12 cellular contexts compared by ENCODE assay signal in the genomic region with DNA sequence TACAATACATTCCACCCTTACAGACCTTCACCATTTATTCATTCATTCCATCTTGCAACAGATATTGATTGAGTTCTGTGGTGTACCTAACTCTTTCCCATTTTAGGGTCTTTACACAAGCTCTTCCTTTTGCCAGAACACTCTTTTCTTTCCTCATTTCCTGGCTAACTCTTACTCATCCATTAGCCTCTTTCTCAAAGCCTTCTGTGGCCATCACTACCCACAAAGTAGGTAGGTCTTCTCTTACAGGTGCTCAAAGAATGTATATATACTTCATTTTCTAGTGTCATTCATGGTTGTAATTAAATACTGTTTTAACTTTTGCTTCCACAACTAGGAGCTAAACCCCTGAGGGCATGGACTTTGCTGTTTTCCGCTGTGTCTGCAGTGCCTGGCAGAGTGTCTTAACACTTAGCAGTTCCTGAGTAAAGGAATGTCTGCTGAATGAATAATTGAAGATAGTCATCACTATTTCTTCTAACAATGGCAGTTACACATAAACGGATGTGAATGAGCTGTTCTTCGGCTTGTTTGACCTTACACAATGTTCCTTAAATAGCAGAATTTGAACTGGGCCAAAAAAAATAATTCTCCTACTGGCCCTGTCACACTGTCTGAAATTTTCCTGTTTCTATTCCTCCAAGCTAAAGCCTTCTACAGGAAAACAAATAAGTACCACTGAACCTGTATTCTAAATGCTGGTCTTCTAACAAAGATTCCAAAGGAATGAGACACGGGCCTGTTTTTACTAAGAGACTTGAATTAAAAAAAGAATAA. TPM values are rescaled to one million over a fixed set of nuclear protein-coding genes. Genes with fewer than 3 reads are reported as not detected.
DNase-seq lines count a peak whose midpoint lies in the region; ATAC-seq, FAIRE-seq and TF ChIP-seq lines count a peak whose summit lies in the region.
"Had no signal": no experiment of that assay in that cellular context is flagged by ENCODE, and none has a peak within 500 bp of the region (broad histone marks: within the 10 kb centered on the region; RNA-seq: fewer than 3 reads in every experiment).

No MANE protein-coding gene starts in this region.

- H2AFZ ChIP-seq in mammary epithelial cell (ENCODE audit: low read depth, low read length), result no peak overlapping the region
- H2AFZ ChIP-seq in keratinocyte (ENCODE audit: control insufficient read depth, low read length), result no peak overlapping the region

- TF ChIP-seq CTCF in mammary epithelial cell (conservative IDR thresholded peaks at IDR 0.05 in 1 of 2, IDR thresholded peaks at IDR 0.05 in 1 of 2; ENCODE audit: extremely low read depth in 1 of 2, insufficient read depth in 1 of 2, low read depth in 1 of 2, low read length in 2 of 2) (no peak), keratinocyte (optimal IDR thresholded peaks at IDR 0.05 in 1 of 3, IDR thresholded peaks at IDR 0.05 in 1 of 3, conservative IDR thresholded peaks at IDR 0.05 in 1 of 3; ENCODE audit: extremely low read depth in 1 of 3, insufficient read depth in 2 of 3, low read length in 3 of 3) (no peak), upper lobe of right lung (IDR thresholded peaks at IDR 0.05) (no peak)

- H3K9me3 ChIP-seq in MG63, result no peaks in the 10 kb centered on the region
- H3K9me3 ChIP-seq in mammary epithelial cell (replicated peaks; ENCODE audit: insufficient read depth, low read length), result no peaks in the 10 kb centered on the region
- H3K9me3 ChIP-seq in keratinocyte (ENCODE audit: control insufficient read depth, low read depth, low read length), result no peaks in the 10 kb centered on the region
- H3K9me3 ChIP-seq in upper lobe of right lung, result no peaks in the 10 kb centered on the region
- no peaks in the 10 kb centered on the region for H3K9me3 ChIP-seq in HAP-1
- H3K9me3 ChIP-seq in effector memory CD4-positive, alpha-beta T cell (ENCODE audit: control insufficient read depth, low read length), result no peaks in the 10 kb centered on the region
- H3K9me3 ChIP-seq: neutrophil had no signal

- H4K20me1 ChIP-seq in mammary epithelial cell (ENCODE audit: insufficient read depth, low read length) (no peaks in the 10 kb centered on the region), keratinocyte (ENCODE audit: control insufficient read depth, extremely low read depth, insufficient read depth, low read length) (no peaks in the 10 kb centered on the region)

- 0% methylated on average over 4 of the region's 4 CpGs for whole genome bisulfite sequencing in mammary epithelial cell (ENCODE audit: low coverage, missing lambda C conversion rate)

- H3K4me1 ChIP-seq in mammary epithelial cell (ENCODE audit: insufficient read depth, low read length) (peaks cover 42% of the 10 kb centered on the region), keratinocyte (ENCODE audit: control insufficient read depth, extremely low read depth, insufficient read depth, low read length) (peaks cover 35% of the 10 kb centered on the region), upper lobe of right lung (no peaks in the 10 kb centered on the region), HAP-1 (peaks cover 8% of the 10 kb centered on the region)
- H3K4me1 ChIP-seq in effector memory CD4-positive, alpha-beta T cell (ENCODE audit: control insufficient read depth, insufficient read depth, low read length, poor library complexity, severe bottlenecking), result no peaks in the 10 kb centered on the region

- no peaks in the 10 kb centered on the region for H3K27me3 ChIP-seq in MG63
- no peaks in the 10 kb centered on the region for H3K27me3 ChIP-seq in mammary epithelial cell (ENCODE audit: insufficient read depth, low read length)
- no peaks in the 10 kb centered on the region for H3K27me3 ChIP-seq in keratinocyte (ENCODE audit: control insufficient read depth, extremely low read depth, insufficient read depth, low read length)
- no peaks in the 10 kb centered on the region for H3K27me3 ChIP-seq in upper lobe of right lung
- no peaks in the 10 kb centered on the region for H3K27me3 ChIP-seq in HAP-1 (ENCODE audit: low read depth)
- H3K27me3 ChIP-seq in effector memory CD4-positive, alpha-beta T cell (replicated peaks; ENCODE audit: control insufficient read depth, insufficient read depth, low read length, poor library complexity, severe bottlenecking), result no peaks in the 10 kb centered on the region
- H3K27me3 ChIP-seq: neutrophil had no signal

- peaks cover 20% of the 10 kb centered on the region for H3K36me3 ChIP-seq in MG63
- peaks cover 13% of the 10 kb centered on the region for H3K36me3 ChIP-seq in mammary epithelial cell (ENCODE audit: insufficient read depth, low read length)
- peaks cover 6 to 9% of the 10 kb centered on the region in 2 experiments for H3K36me3 ChIP-seq in keratinocyte (ENCODE audit: control insufficient read depth in 2 of 2, extremely low read depth in 1 of 2, insufficient read depth in 2 of 2, low read length in 2 of 2)
- peaks cover 35% of the 10 kb centered on the region for H3K36me3 ChIP-seq in upper lobe of right lung
- no peaks in the 10 kb centered on the region; the same call in 1 of the 2 replicates for H3K36me3 ChIP-seq in HAP-1 (replicated peaks)
- H3K36me3 ChIP-seq in effector memory CD4-positive, alpha-beta T cell (ENCODE audit: control insufficient read depth, insufficient read depth, low read length), result no peaks in the 10 kb centered on the region

- H3K9me1 ChIP-seq in keratinocyte (ENCODE audit: control insufficient read depth, extremely low read depth, insufficient read depth, low read length), result no peaks in the 10 kb centered on the region

- DNase-seq in MG63, result peak; percentile 60
- peak; percentile 97 for DNase-seq in mammary epithelial cell
- peak; percentile 92 for DNase-seq in keratinocyte (ENCODE audit: low read depth, low spot score)
- DNase-seq in upper lobe of right lung, result no peak
- no peak for DNase-seq in HAP-1 (ENCODE audit: low spot score in 2 of 2)
- no peak for DNase-seq in effector memory CD4-positive, alpha-beta T cell
- no peak for DNase-seq in GF-D8 (lab: John Stamatoyannopoulos, UW)
- DNase-seq: activated B cell treated with CpG ODN at 0.5 μM for 24 hours; NCI-H1105 treated with DMSO at 0.1 percent for 48 hours; stimulated activated naive B cell treated with anti-CD40 and anti-IgM and Interleukin-4, amounts not matched to agents 10 μg/mL and 1 μg/mL and 100 μg/mL, for 72 hours had no signal

- BruUV-seq in mammary epithelial cell (replicated peaks; lab: Mats Ljungman, UMichigan), result no TSS peak

- H3K4me2 ChIP-seq in mammary epithelial cell (ENCODE audit: insufficient read depth, low read depth, low read length) (peak overlapping the region; percentile 56), keratinocyte (ENCODE audit: control insufficient read depth, extremely low read depth, insufficient read depth, low read depth, low read length) (peak overlapping the region; percentile 48)

- peak; percentile 25 for ATAC-seq in upper lobe of right lung
- ATAC-seq: stimulated activated naive B cell treated with anti-CD40 and anti-IgM and Interleukin-4, amounts not matched to agents 10 μg/mL and 1 μg/mL and 100 μg/mL, for 72 hours had no signal

- H3K27ac ChIP-seq in mammary epithelial cell (ENCODE audit: insufficient read depth, low read depth, low read length), result peak overlapping the region; percentile 82
- peak overlapping the region; percentile 71 for H3K27ac ChIP-seq in keratinocyte (ENCODE audit: control insufficient read depth, insufficient read depth, low read length)
- H3K27ac ChIP-seq in upper lobe of right lung, result no peak overlapping the region
- H3K27ac ChIP-seq in effector memory CD4-positive, alpha-beta T cell (ENCODE audit: insufficient read depth, low read length, poor library complexity, severe bottlenecking), result no peak overlapping the region
- H3K27ac ChIP-seq: neutrophil had no signal

- in situ Hi-C loops in mammary epithelial cell (cut with MboI; ENCODE audit: low sequenced_read_pairs in 2 of 2), result no loop called here
- in situ Hi-C loops in HAP-1 (cut with MboI; ENCODE audit: low sequenced_read_pairs), result no loop called here

- intact Hi-C loops in mammary epithelial cell (cut with micrococcal nuclease) (loop anchor here (1.0 to 2.0 kb wide), 2 partner anchors 32 to 132 kb away; a partner anchor contains a TSS), upper lobe of right lung (cut with DNase I) (no loop called here)

- H3K9ac ChIP-seq in mammary epithelial cell (ENCODE audit: insufficient read depth, low read length) (peak overlapping the region; percentile 16), keratinocyte (ENCODE audit: control insufficient read depth, extremely low read depth, insufficient read depth, low read length) (peak overlapping the region; percentile 29)

- dilution Hi-C loops in mammary epithelial cell (cut with HindIII; ENCODE audit: low sequenced_read_pairs), result loop anchor here (5.0 kb wide), 1 partner anchor 33 kb away; a partner anchor contains a TSS
- dilution Hi-C loops in keratinocyte (cut with MboI; ENCODE audit: extremely low pct_ligation_motif_present, low sequenced_read_pairs), result no loop called here

- FAIRE-seq in keratinocyte (lab: Jason Lieb, UNC), result peak; percentile 97
- FAIRE-seq: GM18507 had no signal

- H3K4me3 ChIP-seq in MG63 (no peak overlapping the region), mammary epithelial cell (replicated peaks in 1 of 3; ENCODE audit: insufficient read depth in 1 of 3, low read depth in 2 of 3, low read length in 3 of 3) (no peak overlapping the region), keratinocyte (ENCODE audit: control insufficient read depth in 2 of 3, extremely low read depth in 1 of 3, insufficient read depth in 2 of 3, low read depth in 1 of 3, low read length in 3 of 3) (peak overlapping the region in 1 of 3 experiments; percentile 3), upper lobe of right lung (no peak overlapping the region), HAP-1 (no peak overlapping the region)
- no peak overlapping the region for H3K4me3 ChIP-seq in effector memory CD4-positive, alpha-beta T cell (ENCODE audit: insufficient read depth, low read depth, low read length, poor library complexity, severe bottlenecking)

- CTCF ChIA-PET in mammary epithelial cell (lab: Charles Lee; ENCODE audit: low non-redundant PET), result interaction anchor here (0.5 to 0.7 kb wide), 2 partner anchors 26 to 35 kb away, joined by 3 read pairs; no protein-coding TSS in a partner anchor

- H3K79me2 ChIP-seq in mammary epithelial cell (ENCODE audit: insufficient read depth, low read length) (peaks cover 16% of the 10 kb centered on the region), keratinocyte (ENCODE audit: control insufficient read depth, insufficient read depth, low read length) (peaks cover 2% of the 10 kb centered on the region)

RNA-seq across cellular contexts. Expression of a gene that starts 15.1 kb away (rescaled TPM):
- total RNA-seq in MG63 (2014; rRNA removed; shearing (Covaris generic); ENCODE audit: low replicate concordance), result 24.9 and 67.1 TPM in 2 replicates
- total RNA-seq in mammary epithelial cell, result 100 to 1,000 TPM in 1 of 2 donors, 10 to 100 TPM in 1; 92.1 to 129 TPM
- 53.5 TPM for polyA plus RNA-seq in mammary epithelial cell
- polyA minus RNA-seq in mammary epithelial cell, result 26.1 TPM
- polyA plus RNA-seq in keratinocyte, result 57.1 to 141 TPM (median 94.4 TPM) in 3 replicates
- 116 TPM for polyA plus RNA-seq in keratinocyte (2011; ENCODE audit: low read depth)
- polyA plus RNA-seq in keratinocyte (2011; cell fraction: cytosol; rRNA removed), result 43.8 and 90.7 TPM in 2 replicates
- 55.8 and 90.3 TPM in 2 replicates for polyA plus RNA-seq in keratinocyte (2011; cell fraction: nucleus; rRNA removed)
- 34.4 and 124 TPM in 2 replicates for polyA plus RNA-seq in keratinocyte (2012; ENCODE audit: low replicate concordance)
- polyA minus RNA-seq in keratinocyte, result 9.2 to 61.3 TPM (median 24.5 TPM) in 3 replicates
- polyA minus RNA-seq in keratinocyte (2011; cell fraction: cytosol; rRNA and poly(A)+ RNA removed), result 31.5 TPM
- polyA minus RNA-seq in keratinocyte (2011; cell fraction: nucleus; rRNA and poly(A)+ RNA removed), result 35.9 and 67.1 TPM in 2 replicates
- 78.4 TPM for total RNA-seq in upper lobe of right lung

RNA-seq across cellular contexts. Expression of a gene that starts 31.4 kb away (rescaled TPM):
- total RNA-seq in MG63 (2014; rRNA removed; shearing (Covaris generic); ENCODE audit: low replicate concordance), result 1.7 and 1.8 TPM in 2 replicates
- total RNA-seq in mammary epithelial cell (10 to 100 TPM; 13.0 to 19.0 TPM), upper lobe of right lung (5.2 TPM)
- polyA plus RNA-seq in mammary epithelial cell (5.8 TPM), keratinocyte (4.4 to 11.3 TPM (median 6.5 TPM) in 3 replicates)
- polyA minus RNA-seq in mammary epithelial cell (0.72 TPM), keratinocyte (0.95 to 7.5 TPM (median 2.7 TPM) in 3 replicates)
- 11.4 TPM for polyA plus RNA-seq in keratinocyte (2011; ENCODE audit: low read depth)
- 5.2 and 8.3 TPM in 2 replicates for polyA plus RNA-seq in keratinocyte (2011; cell fraction: cytosol; rRNA removed)
- 7.6 and 8.3 TPM in 2 replicates for polyA plus RNA-seq in keratinocyte (2011; cell fraction: nucleus; rRNA removed)
- 6.8 and 7.6 TPM in 2 replicates for polyA plus RNA-seq in keratinocyte (2012; ENCODE audit: low replicate concordance)
- polyA minus RNA-seq in keratinocyte (2011; cell fraction: cytosol; rRNA and poly(A)+ RNA removed), result 2.7 TPM
- 6.8 and 7.5 TPM in 2 replicates for polyA minus RNA-seq in keratinocyte (2011; cell fraction: nucleus; rRNA and poly(A)+ RNA removed)

RNA-seq across cellular contexts. Expression of a gene that starts 31.4 kb away (rescaled TPM):
- 37.5 and 98.0 TPM in 2 replicates for total RNA-seq in MG63 (2014; rRNA removed; shearing (Covaris generic); ENCODE audit: low replicate concordance)
- total RNA-seq in mammary epithelial cell (10 to 100 TPM; 60.5 to 66.2 TPM), upper lobe of right lung (39.6 TPM)
- polyA plus RNA-seq in mammary epithelial cell (24.2 TPM), keratinocyte (37.2 to 50.7 TPM (median 42.6 TPM) in 3 replicates)
- polyA minus RNA-seq in mammary epithelial cell (18.0 TPM), keratinocyte (13.2 to 125 TPM (median 76.5 TPM) in 3 replicates)
- 70.0 TPM for polyA plus RNA-seq in keratinocyte (2011; ENCODE audit: low read depth)
- polyA plus RNA-seq in keratinocyte (2011; cell fraction: cytosol; rRNA removed), result 23.3 and 49.2 TPM in 2 replicates
- 39.2 and 51.6 TPM in 2 replicates for polyA plus RNA-seq in keratinocyte (2011; cell fraction: nucleus; rRNA removed)
- polyA plus RNA-seq in keratinocyte (2012; ENCODE audit: low replicate concordance), result 16.5 and 34.1 TPM in 2 replicates
- 21.5 TPM for polyA minus RNA-seq in keratinocyte (2011; cell fraction: cytosol; rRNA and poly(A)+ RNA removed)
- polyA minus RNA-seq in keratinocyte (2011; cell fraction: nucleus; rRNA and poly(A)+ RNA removed), result 34.6 and 89.1 TPM in 2 replicates

Comparison
In these comparisons a context has a peak if more than half of its experiments do, and no peak if none do; other contexts are left out.
1. DNase-seq: peak in MG63 (single experiment), mammary epithelial cell (single experiment) and keratinocyte (single experiment); none in upper lobe of right lung (single experiment), HAP-1 (0 of 2), effector memory CD4-positive, alpha-beta T cell (0 of 3) and GF-D8 (single experiment).
2. H3K27ac ChIP-seq: peak in mammary epithelial cell (single experiment) and keratinocyte (single experiment); none in upper lobe of right lung (single experiment) and effector memory CD4-positive, alpha-beta T cell (single experiment).